Comparison of ENCODE assay signal across 29 cellular contexts in the genomic region with DNA sequence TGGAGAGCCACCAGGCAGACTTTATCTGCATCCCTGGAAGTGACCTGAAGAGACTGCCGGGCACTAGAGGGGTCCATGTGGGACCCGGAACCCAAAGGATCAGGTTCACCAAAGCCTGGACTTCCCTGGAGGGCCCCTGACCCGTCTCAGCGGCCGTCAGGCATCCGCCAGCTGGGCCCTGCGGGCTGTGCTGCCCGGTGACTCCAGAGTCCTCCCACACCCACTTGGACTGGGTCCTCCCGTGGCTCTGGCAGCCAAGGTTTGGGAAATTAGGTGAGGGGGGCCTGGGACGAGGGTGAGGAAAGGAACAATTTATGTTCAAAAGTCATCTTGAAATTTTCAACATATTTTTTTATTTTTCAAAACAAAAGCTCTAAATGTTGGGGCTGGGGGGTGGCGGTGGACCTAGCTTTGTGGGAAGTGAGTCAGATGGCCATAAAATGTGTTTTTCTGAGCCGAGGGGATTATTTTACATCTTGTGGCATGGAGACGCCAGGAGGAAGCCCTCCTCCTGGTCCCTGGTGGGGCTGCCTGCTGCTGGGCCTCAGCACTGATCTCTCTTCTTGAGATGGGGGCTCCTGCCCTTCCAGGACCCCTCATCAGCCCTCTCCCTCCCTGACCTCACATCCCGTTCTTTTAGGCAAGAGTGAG. TPM values are rescaled to one million over a fixed set of nuclear protein-coding genes. Genes with fewer than 3 reads are reported as not detected.
A peak's percentile ranks its signal among the peaks of the same experiment; 100 is the strongest.
DNase-seq lines count a peak whose midpoint lies in the region; ATAC-seq, FAIRE-seq and TF ChIP-seq lines count a peak whose summit lies in the region.
"Had no signal": no experiment of that assay in that cellular context is flagged by ENCODE, and none has a peak within 500 bp of the region (broad histone marks: within the 10 kb centered on the region; RNA-seq: fewer than 3 reads in every experiment).

No MANE protein-coding gene starts in this region.

- no peak overlapping the region for H3K4me3 ChIP-seq in HepG2 (replicated peaks in 1 of 3; ENCODE audit: insufficient read depth in 1 of 3, low read depth in 2 of 3, low read length in 3 of 3)
- H3K4me3 ChIP-seq in subcutaneous abdominal adipose tissue (ENCODE audit: low read depth in 1 of 5, low read length in 5 of 5): peak overlapping the region in 1 of 5 donors; percentile 48
- H3K4me3 ChIP-seq: testis had no signal

- in situ Hi-C loops in HepG2 (cut with HindIII; ENCODE audit: extremely low pct_ligation_motif_present, low pct_unique_long_range_greater_than_20kb): no loop called here

- no peaks in the 10 kb centered on the region for H4K20me1 ChIP-seq in HepG2 (ENCODE audit: insufficient read depth, low read length)

- H3K9ac ChIP-seq in HepG2 (ENCODE audit: insufficient read depth, low read depth, low read length) (no peak overlapping the region), subcutaneous abdominal adipose tissue (ENCODE audit: low read length in 5 of 5) (peak overlapping the region in 3 of 5 donors; percentile 8 to 52 (median 26))

- H3K27ac ChIP-seq in HepG2 (ENCODE audit: extremely low read length, insufficient read depth, low read length) (no peak overlapping the region), subcutaneous abdominal adipose tissue (ENCODE audit: low read depth, low read length) (peak overlapping the region; percentile 88)
- H3K27ac ChIP-seq: testis had no signal

- no peak for TF ChIP-seq CTCF in HepG2 (CRISPR knock-in tag; IDR thresholded peaks at IDR 0.05)

- H3K4me3 Mint-ChIP-seq in activated naive CD4-positive, alpha-beta T cell treated with anti-CD3 and anti-CD28 coated beads, Interleukin-2, amount 10 ng/mL, durations not matched to agents 7 days and 5 days: no peak overlapping the region
- H3K4me3 Mint-ChIP-seq: activated CD4-positive, alpha-beta memory T cell treated with anti-CD3 and anti-CD28 coated beads for 36 hours; mesothelial cell of epicardium; natural killer cell treated with Interleukin-12 subunit alpha and Interleukin-12 subunit beta and Interleukin-15 and Interleukin-18, amount 100 ng/mL, for 72 hours; stimulated activated naive B cell treated with anti-CD40 and anti-IgM and Interleukin-4, amounts not matched to agents 10 μg/mL and 1 μg/mL and 100 μg/mL, for 72 hours had no signal

- no peak for TF ChIP-seq EP300 in HepG2 (IDR thresholded peaks at IDR 0.05; ENCODE audit: low read depth in 2 of 2, low read length in 2 of 2)
- TF ChIP-seq EP300 in HepG2 (CRISPR knock-in tag; IDR thresholded peaks at IDR 0.05; ENCODE audit: borderline replicate concordance): no peak

- CTCF ChIA-PET in HepG2 (lab: Yijun Ruan, JAX; ENCODE audit: low intra/inter-chr PET ratio, low total read pairs): no interaction called here
- CTCF ChIA-PET in activated naive CD4-positive, alpha-beta T cell treated with anti-CD3 and anti-CD28 coated beads, Interleukin-2, amount 10 ng/mL, durations not matched to agents 7 days and 5 days (lab: Charles Lee): no interaction called here

- H2AFZ ChIP-seq in HepG2 (ENCODE audit: low read length): no peak overlapping the region

- no peak for TF ChIP-seq POLR2A in HepG2 (IDR thresholded peaks at IDR 0.05; ENCODE audit: insufficient read depth in 1 of 2, low read depth in 2 of 2, low read length in 2 of 2)

- H3K79me2 ChIP-seq in HepG2 (ENCODE audit: insufficient read depth, low read length): no peaks in the 10 kb centered on the region

- peaks cover 20% of the 10 kb centered on the region for H3K4me1 Mint-ChIP-seq in activated naive CD4-positive, alpha-beta T cell treated with anti-CD3 and anti-CD28 coated beads, Interleukin-2, amount 10 ng/mL, durations not matched to agents 7 days and 5 days

- H3K4me1 ChIP-seq in HepG2 (ENCODE audit: insufficient read depth, low read length): peaks cover 78% of the 10 kb centered on the region
- H3K4me1 ChIP-seq in subcutaneous abdominal adipose tissue (ENCODE audit: control insufficient read depth in 5 of 5, insufficient read depth in 5 of 5, low read length in 5 of 5): peaks cover 6 to 91% (median 81%) of the 10 kb centered on the region in 5 donors
- H3K4me1 ChIP-seq: testis had no signal

- H3K9me3 Mint-ChIP-seq in activated naive CD4-positive, alpha-beta T cell treated with anti-CD3 and anti-CD28 coated beads, Interleukin-2, amount 10 ng/mL, durations not matched to agents 7 days and 5 days: no peaks in the 10 kb centered on the region
- H3K9me3 Mint-ChIP-seq: activated CD4-positive, alpha-beta memory T cell treated with anti-CD3 and anti-CD28 coated beads for 36 hours; mesothelial cell of epicardium; natural killer cell treated with Interleukin-12 subunit alpha and Interleukin-12 subunit beta and Interleukin-15 and Interleukin-18, amount 100 ng/mL, for 72 hours had no signal

- intact Hi-C loops in HepG2 (cut with micrococcal nuclease; ENCODE audit: unreplicated experiment): no loop called here

- peaks cover 2% of the 10 kb centered on the region for H3K36me3 Mint-ChIP-seq in activated naive CD4-positive, alpha-beta T cell treated with anti-CD3 and anti-CD28 coated beads, Interleukin-2, amount 10 ng/mL, durations not matched to agents 7 days and 5 days
- H3K36me3 Mint-ChIP-seq: activated CD4-positive, alpha-beta memory T cell treated with anti-CD3 and anti-CD28 coated beads for 36 hours; mesothelial cell of epicardium; natural killer cell treated with Interleukin-12 subunit alpha and Interleukin-12 subunit beta and Interleukin-15 and Interleukin-18, amount 100 ng/mL, for 72 hours had no signal

- H3K27me3 Mint-ChIP-seq in activated naive CD4-positive, alpha-beta T cell treated with anti-CD3 and anti-CD28 coated beads, Interleukin-2, amount 10 ng/mL, durations not matched to agents 7 days and 5 days: peaks cover 50% of the 10 kb centered on the region
- H3K27me3 Mint-ChIP-seq: natural killer cell treated with Interleukin-12 subunit alpha and Interleukin-12 subunit beta and Interleukin-15 and Interleukin-18, amount 100 ng/mL, for 72 hours had no signal

- ATAC-seq in HepG2 (no peak), SK-N-SH treated with all-trans-retinoic acid at 6 μM for 48 hours (no peak)
- ATAC-seq: natural killer cell treated with Interleukin-12 subunit alpha and Interleukin-12 subunit beta and Interleukin-15 and Interleukin-18, amount 100 ng/mL, for 72 hours; stimulated activated naive B cell treated with anti-CD40 and anti-IgM and Interleukin-4, amounts not matched to agents 10 μg/mL and 1 μg/mL and 100 μg/mL, for 72 hours had no signal

- no peak for FAIRE-seq in HepG2 (lab: Jason Lieb, UNC)
- FAIRE-seq: GM19239 had no signal

- no peaks in the 10 kb centered on the region for H3K9me3 ChIP-seq in HepG2 (ENCODE audit: low read length)
- H3K9me3 ChIP-seq in subcutaneous abdominal adipose tissue (ENCODE audit: control insufficient read depth in 5 of 5, low read length in 5 of 5): no peaks in the 10 kb centered on the region
- H3K9me3 ChIP-seq: testis had no signal

- no TSS peak for BruUV-seq in HepG2 (replicated peaks; lab: Mats Ljungman, UMichigan)

- 90% methylated on average over 7 of the region's 14 CpGs for WGBS in HepG2 (ENCODE audit: low lambda C conversion rate)

- no peak overlapping the region for H3K4me2 ChIP-seq in HepG2 (ENCODE audit: low read depth, low read length)

- DNase-seq in ELR (ENCODE audit: low read depth) (peak; percentile 45), MV-4-11 (lab: John Stamatoyannopoulos, UW) (peak; percentile 76), HepG2 (ENCODE audit: low spot score) (no peak), NCI-H1048 (lab: John Stamatoyannopoulos, UW) (no peak)
- DNase-seq in activated naive CD4-positive, alpha-beta T cell treated with anti-CD3 and anti-CD28 coated beads, Interleukin-2, amount 10 ng/mL, durations not matched to agents 7 days and 5 days: no peak
- DNase-seq: activated CD4-positive, alpha-beta memory T cell treated with anti-CD3 and anti-CD28 coated beads for 36 hours; activated CD4-positive, CD25-positive, alpha-beta regulatory T cell; activated gamma-delta T cell; activated T-cell treated with anti-CD3 and anti-CD28 coated beads for 4 hours; amniotic stem cell; COR-L47; dermis blood vessel endothelial cell; DMS79 treated with DMSO at 0.1 percent for 48 hours; head of caudate nucleus; IMR-90; left colon; NCI-H1694; NCI-H2171; NCI-H524 treated with DMSO at 0.1 percent for 48 hours; posterior cingulate gyrus; stimulated activated CD4-positive, alpha-beta T cell treated with anti-CD3 and anti-CD28 coated beads, Interleukin-2, amount 100 ng/mL, for 24 hours; stimulated activated naive B cell treated with anti-CD40 and anti-IgM and Interleukin-4, amounts not matched to agents 10 μg/mL and 1 μg/mL and 100 μg/mL, for 72 hours; testis had no signal

- H3K36me3 ChIP-seq in HepG2 (replicated peaks in 1 of 2; ENCODE audit: control insufficient read depth in 1 of 2, insufficient read depth in 2 of 2, low read length in 2 of 2) (no peaks in the 10 kb centered on the region), subcutaneous abdominal adipose tissue (ENCODE audit: control insufficient read depth in 5 of 5, insufficient read depth in 5 of 5, low read length in 5 of 5) (no peaks in the 10 kb centered on the region)

- H3K27me3 ChIP-seq in HepG2 (ENCODE audit: control insufficient read depth in 1 of 2, insufficient read depth in 2 of 2, low read length in 2 of 2) (no peaks in the 10 kb centered on the region), subcutaneous abdominal adipose tissue (ENCODE audit: control insufficient read depth in 5 of 5, insufficient read depth in 4 of 5, low read length in 5 of 5) (no peaks in the 10 kb centered on the region)
- H3K27me3 ChIP-seq: testis had no signal

- TF ChIP-seq RAD21 in HepG2 (CRISPR knock-in tag; IDR thresholded peaks at IDR 0.05): no peak

- no peak overlapping the region for H3K27ac Mint-ChIP-seq in activated naive CD4-positive, alpha-beta T cell treated with anti-CD3 and anti-CD28 coated beads, Interleukin-2, amount 10 ng/mL, durations not matched to agents 7 days and 5 days
- H3K27ac Mint-ChIP-seq: activated CD4-positive, alpha-beta memory T cell treated with anti-CD3 and anti-CD28 coated beads for 36 hours; mesothelial cell of epicardium; natural killer cell treated with Interleukin-12 subunit alpha and Interleukin-12 subunit beta and Interleukin-15 and Interleukin-18, amount 100 ng/mL, for 72 hours; stimulated activated naive B cell treated with anti-CD40 and anti-IgM and Interleukin-4, amounts not matched to agents 10 μg/mL and 1 μg/mL and 100 μg/mL, for 72 hours had no signal

- POLR2A ChIA-PET in HepG2 (lab: Yijun Ruan, JAX): interaction anchor here (9.0 kb wide), 1 partner anchor 14 kb away, joined by 380 read pairs; a partner anchor contains a TSS

RNA-seq across cellular contexts. Expression of a gene that starts 20.2 kb away (rescaled TPM):
- total RNA-seq in HepG2 (2016; rRNA removed; fragmentation: Illumina TruSeq; extraction: Trizol): 99.9 and 103 TPM in 2 replicates
- total RNA-seq in HepG2 (2016; cell fraction: cytosol; rRNA removed; fragmentation: Illumina TruSeq; extraction: Trizol; ENCODE audit: low read depth): 28.5 and 32.0 TPM in 2 replicates
- 99.3 and 101 TPM in 2 replicates for total RNA-seq in HepG2 (2016; cell fraction: insoluble cytoplasmic fraction; rRNA removed; fragmentation: Illumina TruSeq; extraction: Trizol)
- total RNA-seq in HepG2 (2016; cell fraction: membrane; rRNA removed; fragmentation: Illumina TruSeq; extraction: Trizol): 88.0 and 107 TPM in 2 replicates
- total RNA-seq in HepG2 (2016; cell fraction: nucleus; rRNA removed; fragmentation: Illumina TruSeq; extraction: Trizol): 47.4 and 51.4 TPM in 2 replicates
- polyA plus RNA-seq in HepG2 (2011; rRNA removed): 24.8 and 35.0 TPM in 2 replicates
- 40.5 and 42.6 TPM in 2 replicates for polyA plus RNA-seq in HepG2 (2011; cell fraction: cytosol; rRNA removed)
- 17.3 and 19.3 TPM in 2 replicates for polyA plus RNA-seq in HepG2 (2011; cell fraction: nucleus; rRNA removed)
- 22.3 and 27.0 TPM in 2 replicates for polyA plus RNA-seq in HepG2 (2012)
- 23.5 and 27.9 TPM in 2 replicates for polyA plus RNA-seq in HepG2 (2016; cell fraction: cytosol; fragmentation: Illumina TruSeq; extraction: Trizol; ENCODE audit: low read depth)
- 121 and 123 TPM in 2 replicates for polyA plus RNA-seq in HepG2 (2016; cell fraction: insoluble cytoplasmic fraction; fragmentation: Illumina TruSeq; extraction: Trizol; ENCODE audit: low read depth)
- polyA plus RNA-seq in HepG2 (2016; cell fraction: membrane; fragmentation: Illumina TruSeq; extraction: Trizol; ENCODE audit: low read depth): 68.7 and 77.8 TPM in 2 replicates
- 76.4 and 86.3 TPM in 2 replicates for polyA plus RNA-seq in HepG2 (2016; cell fraction: nucleus; fragmentation: Illumina TruSeq; extraction: Trizol; ENCODE audit: insufficient read depth, low read depth)
- polyA minus RNA-seq in HepG2 (2011; rRNA and poly(A)+ RNA removed; ENCODE audit: low replicate concordance): 4.5 and 45.0 TPM in 2 replicates
- polyA minus RNA-seq in HepG2 (2011; cell fraction: cytosol; rRNA and poly(A)+ RNA removed): 25.4 and 32.4 TPM in 2 replicates
- 15.6 and 18.2 TPM in 2 replicates for polyA minus RNA-seq in HepG2 (2011; cell fraction: nucleus; rRNA and poly(A)+ RNA removed)

RNA-seq across cellular contexts. Expression of a gene that starts 56.5 kb away (rescaled TPM):
- 0.41 and 2.2 TPM in 2 replicates for total RNA-seq in HepG2 (2016; rRNA removed; fragmentation: Illumina TruSeq; extraction: Trizol)
- total RNA-seq in HepG2 (2016; cell fraction: cytosol; rRNA removed; fragmentation: Illumina TruSeq; extraction: Trizol; ENCODE audit: low read depth): 2.6 and 2.7 TPM in 2 replicates
- total RNA-seq in HepG2 (2016; cell fraction: insoluble cytoplasmic fraction; rRNA removed; fragmentation: Illumina TruSeq; extraction: Trizol): 0.51 and 1.7 TPM in 2 replicates
- total RNA-seq in HepG2 (2016; cell fraction: membrane; rRNA removed; fragmentation: Illumina TruSeq; extraction: Trizol): 1.5 and 1.7 TPM in 2 replicates
- 1.7 and 2.4 TPM in 2 replicates for total RNA-seq in HepG2 (2016; cell fraction: nucleus; rRNA removed; fragmentation: Illumina TruSeq; extraction: Trizol)
- polyA plus RNA-seq in HepG2 (2011; rRNA removed): 1.1 TPM in 2 replicates
- polyA plus RNA-seq in HepG2 (2011; cell fraction: cytosol; rRNA removed): 0.85 and 1.0 TPM in 2 replicates
- 4.6 and 6.0 TPM in 2 replicates for polyA plus RNA-seq in HepG2 (2011; cell fraction: nucleus; rRNA removed)
- polyA plus RNA-seq in HepG2 (2012): 0.63 and 0.66 TPM in 2 replicates
- polyA plus RNA-seq in HepG2 (2016; cell fraction: cytosol; fragmentation: Illumina TruSeq; extraction: Trizol; ENCODE audit: low read depth): 2.1 and 2.7 TPM in 2 replicates
- 1.1 and 1.2 TPM in 2 replicates for polyA plus RNA-seq in HepG2 (2016; cell fraction: insoluble cytoplasmic fraction; fragmentation: Illumina TruSeq; extraction: Trizol; ENCODE audit: low read depth)
- 2.4 and 2.6 TPM in 2 replicates for polyA plus RNA-seq in HepG2 (2016; cell fraction: membrane; fragmentation: Illumina TruSeq; extraction: Trizol; ENCODE audit: low read depth)
- polyA plus RNA-seq in HepG2 (2016; cell fraction: nucleus; fragmentation: Illumina TruSeq; extraction: Trizol; ENCODE audit: insufficient read depth, low read depth): 5.9 and 6.0 TPM in 2 replicates
- 1.7 TPM in 1 of 2 replicates, not detected in the other for polyA minus RNA-seq in HepG2 (2011; rRNA and poly(A)+ RNA removed; ENCODE audit: low replicate concordance)
- polyA minus RNA-seq in HepG2 (2011; cell fraction: cytosol; rRNA and poly(A)+ RNA removed): 0.35 and 0.40 TPM in 2 replicates
- polyA minus RNA-seq in HepG2 (2011; cell fraction: nucleus; rRNA and poly(A)+ RNA removed): 0.62 and 0.64 TPM in 2 replicates
- total RNA-seq: activated CD4-positive, alpha-beta memory T cell treated with anti-CD3 and anti-CD28 coated beads for 36 hours; IMR-90; MCF 10A; natural killer cell treated with Interleukin-12 subunit alpha and Interleukin-12 subunit beta and Interleukin-15 and Interleukin-18, amount 100 ng/mL, for 72 hours had no signal
- polyA plus RNA-seq: IMR-90 had no signal

Comparison
In these comparisons a context has a peak if more than half of its experiments do, and no peak if none do; other contexts are left out.
1. DNase-seq: peak in ELR (single experiment) and MV-4-11 (single experiment); none in HepG2 (single experiment), NCI-H1048 (single experiment) and activated naive CD4-positive, alpha-beta T cell treated with anti-CD3 and anti-CD28 coated beads, Interleukin-2, amount 10 ng/mL, durations not matched to agents 7 days and 5 days (single experiment).